ENCODE assay signal across 8 cellular contexts in genomic region chr12:49233842-49234526, GRCh38. TPM values are rescaled to one million over a fixed set of nuclear protein-coding genes. Genes with fewer than 3 reads are reported as not detected.
A peak's percentile ranks its signal among the peaks of the same experiment; 100 is the strongest.
DNase-seq lines count a peak whose midpoint lies in the region; ATAC-seq lines count a peak whose summit lies in the region.

No MANE protein-coding gene starts in this region.

- H3K9me3 Mint-ChIP-seq in activated T-helper 2 cell treated with anti-CD3 and anti-CD28 coated beads, Interferon-gamma antibody, Interleukin-2, Interleukin-4, amounts not matched to agents 10 μg/mL and 5 μg/mL and 100 μg/mL, durations not matched to agents 14 hours and 24 hours and 36 hours: no peaks in the 10 kb centered on the region

- ATAC-seq in GM21423 (IDR thresholded peaks at IDR 0.05; ENCODE audit: unreplicated experiment) (peak; percentile 54), left ventricle myocardium superior (peak; percentile 32), HG03159 (IDR thresholded peaks at IDR 0.05; ENCODE audit: unreplicated experiment) (no peak)

- H3K27ac ChIP-seq in rectal smooth muscle tissue (ENCODE audit: low read depth, low read length): peak overlapping the region; percentile 96

- peak overlapping the region; percentile 73 for H3K27ac Mint-ChIP-seq in activated T-helper 2 cell treated with anti-CD3 and anti-CD28 coated beads, Interferon-gamma antibody, Interleukin-2, Interleukin-4, amounts not matched to agents 10 μg/mL and 5 μg/mL and 100 μg/mL, durations not matched to agents 14 hours and 24 hours and 36 hours

- H3K9ac ChIP-seq in rectal smooth muscle tissue (ENCODE audit: low read length): peak overlapping the region; percentile 38

- DNase-seq in NCI-H345 treated with DMSO at 0.1 percent for 48 hours (lab: John Stamatoyannopoulos, UW; ENCODE audit: unreplicated experiment): peak; percentile 65
- DNase-seq in activated T-helper 2 cell treated with anti-CD3 and anti-CD28 coated beads, Interferon-gamma antibody, Interleukin-2, Interleukin-4, amounts not matched to agents 10 μg/mL and 5 μg/mL and 100 μg/mL, durations not matched to agents 14 hours and 24 hours and 36 hours (ENCODE audit: low spot score): peak; percentile 10
- peak; percentile 58 for DNase-seq in left ventricle myocardium superior
- no peak for DNase-seq in effector CD4-positive, alpha-beta T cell
- DNase-seq in H7: no peak

- H3K36me3 ChIP-seq in rectal smooth muscle tissue (ENCODE audit: control insufficient read depth, insufficient read depth, low read length) (no peaks in the 10 kb centered on the region), H7 (replicated peaks; ENCODE audit: control insufficient read depth, insufficient read depth, low read length) (no peaks in the 10 kb centered on the region)

- peaks cover 25% of the 10 kb centered on the region for H3K4me1 ChIP-seq in rectal smooth muscle tissue (ENCODE audit: control insufficient read depth, insufficient read depth, low read length)

- peaks cover 16% of the 10 kb centered on the region for H3K4me1 Mint-ChIP-seq in activated T-helper 2 cell treated with anti-CD3 and anti-CD28 coated beads, Interferon-gamma antibody, Interleukin-2, Interleukin-4, amounts not matched to agents 10 μg/mL and 5 μg/mL and 100 μg/mL, durations not matched to agents 14 hours and 24 hours and 36 hours (ENCODE audit: low read depth)

- intact Hi-C loops in activated T-helper 2 cell treated with anti-CD3 and anti-CD28 coated beads, Interferon-gamma antibody, Interleukin-2, Interleukin-4, amounts not matched to agents 10 μg/mL and 5 μg/mL and 100 μg/mL, durations not matched to agents 14 hours and 24 hours and 36 hours (cut with micrococcal nuclease): loop anchor here (1.0 to 2.0 kb wide), 4 partner anchors 45 to 173 kb away; partner anchors contain the start of genes KMT2D, RHEBL1, TUBA1A and TUBA1B
- intact Hi-C loops in left ventricle myocardium superior (cut with micrococcal nuclease): loop anchor here (5.0 to 10.0 kb wide), 3 partner anchors 47 to 169 kb away; partner anchors contain the start of genes KMT2D, RHEBL1, TUBA1A and TUBA1B

- peaks cover 5% of the 10 kb centered on the region for H3K27me3 Mint-ChIP-seq in activated T-helper 2 cell treated with anti-CD3 and anti-CD28 coated beads, Interferon-gamma antibody, Interleukin-2, Interleukin-4, amounts not matched to agents 10 μg/mL and 5 μg/mL and 100 μg/mL, durations not matched to agents 14 hours and 24 hours and 36 hours (ENCODE audit: low read depth)

- H3K36me3 Mint-ChIP-seq in activated T-helper 2 cell treated with anti-CD3 and anti-CD28 coated beads, Interferon-gamma antibody, Interleukin-2, Interleukin-4, amounts not matched to agents 10 μg/mL and 5 μg/mL and 100 μg/mL, durations not matched to agents 14 hours and 24 hours and 36 hours (ENCODE audit: low read depth): no peaks in the 10 kb centered on the region

- H3K4me3 Mint-ChIP-seq in activated T-helper 2 cell treated with anti-CD3 and anti-CD28 coated beads, Interferon-gamma antibody, Interleukin-2, Interleukin-4, amounts not matched to agents 10 μg/mL and 5 μg/mL and 100 μg/mL, durations not matched to agents 14 hours and 24 hours and 36 hours (ENCODE audit: low read depth): peak overlapping the region; percentile 37

- H3K27me3 ChIP-seq in rectal smooth muscle tissue (ENCODE audit: control insufficient read depth, insufficient read depth, low read length) (no peaks in the 10 kb centered on the region), H7 (ENCODE audit: control insufficient read depth, insufficient read depth, low read length) (no peaks in the 10 kb centered on the region)

- H3K4me3 ChIP-seq in rectal smooth muscle tissue (ENCODE audit: low read length) (peak overlapping the region; percentile 57), H7 (ENCODE audit: insufficient read depth, low read depth, low read length) (no peak overlapping the region)

RNA-seq across cellular contexts. Expression of gene TUBA1C, which starts 30.9 kb away (rescaled TPM):
- total RNA-seq in activated T-helper 2 cell treated with anti-CD3 and anti-CD28 coated beads, Interferon-gamma antibody, Interleukin-2, Interleukin-4, amounts not matched to agents 10 μg/mL and 5 μg/mL and 100 μg/mL, durations not matched to agents 14 hours and 24 hours and 36 hours: 349 and 355 TPM in 2 replicates
- 31.4 TPM for total RNA-seq in left ventricle myocardium superior
- total RNA-seq in H7 (2014; rRNA removed; shearing (Covaris generic)): 1,301 and 1,698 TPM in 2 replicates

RNA-seq across cellular contexts. Expression of gene TUBA1A, which starts 45.1 kb away (rescaled TPM):
- 86.9 and 94.0 TPM in 2 replicates for total RNA-seq in activated T-helper 2 cell treated with anti-CD3 and anti-CD28 coated beads, Interferon-gamma antibody, Interleukin-2, Interleukin-4, amounts not matched to agents 10 μg/mL and 5 μg/mL and 100 μg/mL, durations not matched to agents 14 hours and 24 hours and 36 hours
- 69.9 TPM for total RNA-seq in left ventricle myocardium superior
- 268 and 321 TPM in 2 replicates for total RNA-seq in H7 (2014; rRNA removed; shearing (Covaris generic))

Comparison
In these comparisons a context has a peak if more than half of its experiments do, and no peak if none do; other contexts are left out.
1. DNase-seq: peak in NCI-H345 treated with DMSO at 0.1 percent for 48 hours (single experiment), activated T-helper 2 cell treated with anti-CD3 and anti-CD28 coated beads, Interferon-gamma antibody, Interleukin-2, Interleukin-4, amounts not matched to agents 10 μg/mL and 5 μg/mL and 100 μg/mL, durations not matched to agents 14 hours and 24 hours and 36 hours (single experiment) and left ventricle myocardium superior (single experiment); none in effector CD4-positive, alpha-beta T cell (single experiment) and H7 (single experiment).
2. RNA of gene TUBA1C, which starts 30.9 kb away (total RNA-seq): 1,301 to 1,698 TPM in H7 and 349 to 355 TPM in activated T-helper 2 cell treated with anti-CD3 and anti-CD28 coated beads, Interferon-gamma antibody, Interleukin-2, Interleukin-4, amounts not matched to agents 10 μg/mL and 5 μg/mL and 100 μg/mL, durations not matched to agents 14 hours and 24 hours and 36 hours; 31.4 TPM in left ventricle myocardium superior (single experiment); every median in the first group is over 10 times any median in the second.